9 cellular contexts compared by ENCODE assay signal in genomic region chr19:49560358-49560900, GRCh38. TPM values are rescaled to one million over a fixed set of nuclear protein-coding genes. Genes with fewer than 3 reads are reported as not detected.
DNase-seq lines count a peak whose midpoint lies in the region; ATAC-seq and TF ChIP-seq lines count a peak whose summit lies in the region.
"Had no signal": no experiment of that assay in that cellular context is flagged by ENCODE, and none has a peak within 500 bp of the region (broad histone marks: within the 10 kb centered on the region; RNA-seq: fewer than 3 reads in every experiment).

No MANE protein-coding gene starts in this region.

- peak overlapping the region; percentile 95 for H3K4me3 Mint-ChIP-seq in CD4-positive, alpha-beta T cell
- H3K4me3 Mint-ChIP-seq in glutamatergic neuron (ENCODE audit: unreplicated experiment) = peak overlapping the region; percentile 83

- H3K4me1 Mint-ChIP-seq in CD4-positive, alpha-beta T cell (ENCODE audit: low read depth) = peaks cover 78% of the 10 kb centered on the region
- H3K4me1 Mint-ChIP-seq in glutamatergic neuron (ENCODE audit: low read depth, unreplicated experiment) = peaks cover 19% of the 10 kb centered on the region

- H3K27ac Mint-ChIP-seq in CD4-positive, alpha-beta T cell = peak overlapping the region; percentile 89
- peak overlapping the region; percentile 91 for H3K27ac Mint-ChIP-seq in glutamatergic neuron (ENCODE audit: unreplicated experiment)

- no peaks in the 10 kb centered on the region for H3K9me3 Mint-ChIP-seq in CD4-positive, alpha-beta T cell
- peaks cover 8% of the 10 kb centered on the region for H3K9me3 Mint-ChIP-seq in glutamatergic neuron (ENCODE audit: unreplicated experiment)

- peak overlapping the region; percentile 61 for H3K27ac ChIP-seq in CD4-positive, alpha-beta T cell (ENCODE audit: low read depth, low read length)

- intact Hi-C loops in CD4-positive, alpha-beta T cell (cut with DNase I, micrococcal nuclease) = no loop called here

- peaks cover 56% of the 10 kb centered on the region for H3K36me3 Mint-ChIP-seq in CD4-positive, alpha-beta T cell (ENCODE audit: low read depth)
- H3K36me3 Mint-ChIP-seq in glutamatergic neuron (ENCODE audit: unreplicated experiment) = peaks cover 5% of the 10 kb centered on the region

- DNase-seq in CD4-positive, alpha-beta T cell = peak in 5 of 10 experiments; percentile 35 to 53 (median 51)
- peak; percentile 76 for DNase-seq in activated CD8-positive, alpha-beta memory T cell treated with anti-CD3 and anti-CD28 coated beads for 24 hours
- DNase-seq in glutamatergic neuron = no peak
- peak; percentile 78 for DNase-seq in pons (ENCODE audit: low spot score)
- no peak for DNase-seq in NCI-H2227 (lab: John Stamatoyannopoulos, UW; ENCODE audit: unreplicated experiment)
- DNase-seq in NCI-H2196 treated with DMSO at 0.1 percent for 48 hours (lab: John Stamatoyannopoulos, UW; ENCODE audit: unreplicated experiment) = no peak
- DNase-seq: Caco-2 had no signal

- POLR2A ChIA-PET in CD4-positive, alpha-beta T cell (lab: Charles Lee) = interaction anchor here (0.5 to 5.3 kb wide), 10 partner anchors 10 to 926 kb away, joined by 3 to 123 read pairs (median 4); partner anchors contain the start of genes RCN3 and RPS11

- ATAC-seq in CD4-positive, alpha-beta T cell (ENCODE audit: poor library complexity) = peak; percentile 10
- ATAC-seq in HG03439 (IDR thresholded peaks at IDR 0.05; ENCODE audit: unreplicated experiment) = no peak
- ATAC-seq in HG02884 (IDR thresholded peaks at IDR 0.05; ENCODE audit: unreplicated experiment) = no peak

- no peaks in the 10 kb centered on the region for H3K27me3 ChIP-seq in CD4-positive, alpha-beta T cell (ENCODE audit: control insufficient read depth, insufficient read depth, low read length)

- H3K9me3 ChIP-seq in CD4-positive, alpha-beta T cell (ENCODE audit: control insufficient read depth, low read length) = no peaks in the 10 kb centered on the region
- H3K9me3 ChIP-seq: Caco-2 had no signal

- no peak for TF ChIP-seq CTCF in CD4-positive, alpha-beta T cell (IDR thresholded peaks at IDR 0.05)
- no peak for TF ChIP-seq CTCF in glutamatergic neuron (IDR thresholded peaks at IDR 0.05; ENCODE audit: partially characterized antibody, unreplicated experiment)

- no peaks in the 10 kb centered on the region for H3K27me3 Mint-ChIP-seq in CD4-positive, alpha-beta T cell
- peaks cover 12% of the 10 kb centered on the region for H3K27me3 Mint-ChIP-seq in glutamatergic neuron (ENCODE audit: unreplicated experiment)

- CTCF ChIA-PET in CD4-positive, alpha-beta T cell (lab: Charles Lee) = interaction anchor here (1.1 to 5.2 kb wide), 4 partner anchors 10 to 54 kb away, joined by 3 to 62 read pairs (median 6); no protein-coding TSS in a partner anchor

RNA-seq across cellular contexts. Expression of gene NOSIP, which starts 19.9 kb away (rescaled TPM):
- total RNA-seq in CD4-positive, alpha-beta T cell = 100 to 1,000 TPM; 202 to 203 TPM
- 94.4 TPM for total RNA-seq in glutamatergic neuron (ENCODE audit: unreplicated experiment)

RNA-seq across cellular contexts. Expression of gene PRRG2, which starts 20.7 kb away (rescaled TPM):
- total RNA-seq in CD4-positive, alpha-beta T cell = under 1 TPM; 0.49 to 0.78 TPM
- 0.29 TPM for total RNA-seq in glutamatergic neuron (ENCODE audit: unreplicated experiment)

RNA-seq across cellular contexts. Expression of gene PRR12, which starts 30.6 kb away (rescaled TPM):
- total RNA-seq in CD4-positive, alpha-beta T cell = 10 to 100 TPM; 41.7 to 42.2 TPM
- total RNA-seq in glutamatergic neuron (ENCODE audit: unreplicated experiment) = 39.2 TPM

RNA-seq across cellular contexts. Expression of gene RCN3, which starts 32.6 kb away (rescaled TPM):
- total RNA-seq in CD4-positive, alpha-beta T cell = 1 to 10 TPM; 4.8 to 7.8 TPM
- 2.5 TPM for total RNA-seq in glutamatergic neuron (ENCODE audit: unreplicated experiment)

RNA-seq across cellular contexts. Expression of gene FCGRT, which starts 48.0 kb away (rescaled TPM):
- 10 to 100 TPM; 50.2 to 52.5 TPM for total RNA-seq in CD4-positive, alpha-beta T cell
- 8.9 TPM for total RNA-seq in glutamatergic neuron (ENCODE audit: unreplicated experiment)

Comparison
In these comparisons a context has a peak if more than half of its experiments do, and no peak if none do; other contexts are left out.
1. DNase-seq: peak in activated CD8-positive, alpha-beta memory T cell treated with anti-CD3 and anti-CD28 coated beads for 24 hours (single experiment) and pons (single experiment); none in glutamatergic neuron (single experiment), NCI-H2227 (single experiment) and NCI-H2196 treated with DMSO at 0.1 percent for 48 hours (single experiment).